ENCODE assay signal across 8 cellular contexts in genomic region chr14:55277972-55278740, GRCh38. TPM values are rescaled to one million over a fixed set of nuclear protein-coding genes. Genes with fewer than 3 reads are reported as not detected.
DNase-seq lines count a peak whose midpoint lies in the region; ATAC-seq and TF ChIP-seq lines count a peak whose summit lies in the region.

No MANE protein-coding gene starts in this region.

- no peaks in the 10 kb centered on the region for H3K27me3 ChIP-seq in Loucy (ENCODE audit: insufficient read depth, low read length, poor library complexity, severe bottlenecking)

- no peaks in the 10 kb centered on the region for H3K9me2 ChIP-seq in Loucy (replicated peaks; ENCODE audit: low read depth, low read length)

- peaks cover 79% of the 10 kb centered on the region for H3K4me1 ChIP-seq in Loucy (ENCODE audit: insufficient read depth, low read length, poor library complexity, severe bottlenecking)

- H3K9me3 ChIP-seq in Loucy (ENCODE audit: insufficient read depth, low read depth, low read length) = no peaks in the 10 kb centered on the region

- ATAC-seq in GM18511 (IDR thresholded peaks at IDR 0.05; ENCODE audit: unreplicated experiment) = peak; percentile 92
- ATAC-seq in GM21737 (IDR thresholded peaks at IDR 0.05; ENCODE audit: unreplicated experiment) = peak; percentile 87
- peak; percentile 82 for ATAC-seq in left colon
- no peak for ATAC-seq in left lobe of liver

- TF ChIP-seq CTCF in Loucy (conservative IDR thresholded peaks at IDR 0.05; ENCODE audit: low read length) = no peak

- peaks cover 33% of the 10 kb centered on the region for H4K20me1 ChIP-seq in Loucy (ENCODE audit: insufficient read depth, low read length, poor library complexity, severe bottlenecking)

- peaks cover 91% of the 10 kb centered on the region for H3K79me2 ChIP-seq in Loucy (ENCODE audit: insufficient read depth, low read length)

- intact Hi-C loops in left colon (cut with DNase I, micrococcal nuclease) = no loop called here

- H3K4me2 ChIP-seq in Loucy (ENCODE audit: low read depth, low read length, poor library complexity, severe bottlenecking) = peak overlapping the region; percentile 85

- H2AFZ ChIP-seq in Loucy (ENCODE audit: low read length) = no peak overlapping the region

- peak overlapping the region; percentile 72 for H3K9ac ChIP-seq in Loucy (ENCODE audit: low read depth, low read length, poor library complexity, severe bottlenecking)

- no peaks in the 10 kb centered on the region for H3K36me3 ChIP-seq in Loucy (ENCODE audit: insufficient read depth, low read length)

- H3F3A ChIP-seq in Loucy (ENCODE audit: low read depth) = peaks cover 14% of the 10 kb centered on the region

- DNase-seq in left colon (no peak), H4 (ENCODE audit: low spot score) (no peak), left lobe of liver (ENCODE audit: low spot score) (no peak), NCI-H524 (lab: John Stamatoyannopoulos, UW) (no peak), NCI-H82 treated with DMSO at 0.1 percent for 48 hours (lab: John Stamatoyannopoulos, UW; ENCODE audit: unreplicated experiment) (no peak)

- peak overlapping the region; percentile 75 for H3K4me3 ChIP-seq in Loucy (ENCODE audit: low read length, poor library complexity, severe bottlenecking)

RNA-seq across cellular contexts. Expression of gene FBXO34, which starts 6.9 kb away (rescaled TPM):
- total RNA-seq in left colon (10 to 100 TPM; 76.2 to 81.9 TPM), left lobe of liver (5.8 TPM)
- total RNA-seq in H4 (2014; rRNA removed; shearing (Covaris generic)) = 14.1 and 17.3 TPM in 2 replicates
